ENCODE assay signal across 2 cellular contexts in genomic region chr16:76926595-76926994, GRCh38.
TF ChIP-seq lines count a peak whose summit lies in the region.

No MANE protein-coding gene starts in this region.

TF ChIP-seq in GM23338, 12 proteins besides CTCF, POLR2A, EP300 and RAD21 (continued from another document):
- TF ChIP-seq ZNF331 (CRISPR knock-in tag; IDR thresholded peaks at IDR 0.05; ENCODE audit: low read depth) (no peak), POLR2AphosphoS5 (IDR thresholded peaks at IDR 0.05; ENCODE audit: low read depth) (no peak), ZNF462 (CRISPR knock-in tag; IDR thresholded peaks at IDR 0.05) (no peak), EZH2 (IDR thresholded peaks at IDR 0.05; ENCODE audit: low read depth, unreplicated experiment) (no peak), ETS1 (IDR thresholded peaks at IDR 0.05) (no peak), ZNF114 (CRISPR knock-in tag; IDR thresholded peaks at IDR 0.05) (no peak), REST (IDR thresholded peaks at IDR 0.05; ENCODE audit: unreplicated experiment) (no peak), EZH2phosphoT487 (IDR thresholded peaks at IDR 0.05; ENCODE audit: unreplicated experiment) (no peak), NANOG (IDR thresholded peaks at IDR 0.05; ENCODE audit: borderline replicate concordance) (no peak)

TF ChIP-seq in HepG2, 621 proteins besides CTCF, POLR2A, EP300 and RAD21 (continued from another document):
- TF ChIP-seq GLMP (CRISPR knock-in tag; IDR thresholded peaks at IDR 0.05; ENCODE audit: borderline replicate concordance) = no peak
- TF ChIP-seq NFIB (CRISPR knock-in tag; IDR thresholded peaks at IDR 0.05; ENCODE audit: borderline replicate concordance) = no peak
- no peak for TF ChIP-seq KLF11 (CRISPR knock-in tag; IDR thresholded peaks at IDR 0.05)
- no peak for TF ChIP-seq HBP1 (CRISPR knock-in tag; IDR thresholded peaks at IDR 0.05; ENCODE audit: low read depth)
- no peak for TF ChIP-seq SOX6 (IDR thresholded peaks at IDR 0.05)
- TF ChIP-seq SOX6 (CRISPR knock-in tag; IDR thresholded peaks at IDR 0.05) = no peak
- no peak for TF ChIP-seq ZNF784 (CRISPR knock-in tag; IDR thresholded peaks at IDR 0.05; ENCODE audit: borderline replicate concordance)
- TF ChIP-seq KDM5A (IDR thresholded peaks at IDR 0.05; ENCODE audit: borderline replicate concordance, low read length) = no peak
- TF ChIP-seq ZNF639 (CRISPR knock-in tag; conservative IDR thresholded peaks at IDR 0.05) = no peak
